ENCODE assay signal across 1 cellular context in the genomic region with DNA sequence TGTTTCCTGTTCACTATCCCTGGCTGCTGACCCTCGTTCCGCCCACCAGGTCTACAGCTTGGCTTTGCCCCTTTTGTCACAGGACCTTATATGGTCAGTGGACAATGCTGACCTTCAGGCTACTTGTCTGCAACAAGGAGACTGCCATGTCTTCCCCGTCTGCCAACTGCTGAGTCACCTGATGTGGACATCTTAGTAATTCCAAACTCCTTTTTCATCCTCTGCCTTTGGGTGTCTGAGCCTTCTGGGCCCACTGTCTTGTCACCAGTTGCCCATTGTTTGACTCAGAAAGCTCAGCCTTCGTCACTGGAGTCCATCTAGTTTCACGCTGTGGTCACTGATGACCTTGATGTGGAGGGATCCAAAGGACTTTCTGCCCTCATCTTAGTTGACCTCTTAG.
TF ChIP-seq lines count a peak whose summit lies in the region.

No MANE protein-coding gene starts in this region.

TF ChIP-seq in K562, 482 proteins besides CTCF, POLR2A, EP300 and RAD21:
- 0 out of 2 replicates have a peak, but pooled peaks have one; percentile 8 for TF ChIP-seq MAFG (tag; conservative IDR thresholded peaks at IDR 0.05)
- TF ChIP-seq, protein P1, sequence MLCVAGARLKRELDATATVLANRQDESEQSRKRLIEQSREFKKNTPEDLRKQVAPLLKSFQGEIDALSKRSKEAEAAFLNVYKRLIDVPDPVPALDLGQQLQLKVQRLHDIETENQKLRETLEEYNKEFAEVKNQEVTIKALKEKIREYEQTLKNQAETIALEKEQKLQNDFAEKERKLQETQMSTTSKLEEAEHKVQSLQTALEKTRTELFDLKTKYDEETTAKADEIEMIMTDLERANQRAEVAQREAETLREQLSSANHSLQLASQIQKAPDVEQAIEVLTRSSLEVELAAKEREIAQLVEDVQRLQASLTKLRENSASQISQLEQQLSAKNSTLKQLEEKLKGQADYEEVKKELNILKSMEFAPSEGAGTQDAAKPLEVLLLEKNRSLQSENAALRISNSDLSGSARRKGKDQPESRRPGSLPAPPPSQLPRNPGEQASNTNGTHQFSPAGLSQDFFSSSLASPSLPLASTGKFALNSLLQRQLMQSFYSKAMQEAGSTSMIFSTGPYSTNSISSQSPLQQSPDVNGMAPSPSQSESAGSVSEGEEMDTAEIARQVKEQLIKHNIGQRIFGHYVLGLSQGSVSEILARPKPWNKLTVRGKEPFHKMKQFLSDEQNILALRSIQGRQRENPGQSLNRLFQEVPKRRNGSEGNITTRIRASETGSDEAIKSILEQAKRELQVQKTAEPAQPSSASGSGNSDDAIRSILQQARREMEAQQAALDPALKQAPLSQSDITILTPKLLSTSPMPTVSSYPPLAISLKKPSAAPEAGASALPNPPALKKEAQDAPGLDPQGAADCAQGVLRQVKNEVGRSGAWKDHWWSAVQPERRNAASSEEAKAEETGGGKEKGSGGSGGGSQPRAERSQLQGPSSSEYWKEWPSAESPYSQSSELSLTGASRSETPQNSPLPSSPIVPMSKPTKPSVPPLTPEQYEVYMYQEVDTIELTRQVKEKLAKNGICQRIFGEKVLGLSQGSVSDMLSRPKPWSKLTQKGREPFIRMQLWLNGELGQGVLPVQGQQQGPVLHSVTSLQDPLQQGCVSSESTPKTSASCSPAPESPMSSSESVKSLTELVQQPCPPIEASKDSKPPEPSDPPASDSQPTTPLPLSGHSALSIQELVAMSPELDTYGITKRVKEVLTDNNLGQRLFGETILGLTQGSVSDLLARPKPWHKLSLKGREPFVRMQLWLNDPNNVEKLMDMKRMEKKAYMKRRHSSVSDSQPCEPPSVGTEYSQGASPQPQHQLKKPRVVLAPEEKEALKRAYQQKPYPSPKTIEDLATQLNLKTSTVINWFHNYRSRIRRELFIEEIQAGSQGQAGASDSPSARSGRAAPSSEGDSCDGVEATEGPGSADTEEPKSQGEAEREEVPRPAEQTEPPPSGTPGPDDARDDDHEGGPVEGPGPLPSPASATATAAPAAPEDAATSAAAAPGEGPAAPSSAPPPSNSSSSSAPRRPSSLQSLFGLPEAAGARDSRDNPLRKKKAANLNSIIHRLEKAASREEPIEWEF (CRISPR knock-in tag; IDR thresholded peaks at IDR 0.05): no peak
- 0 out of 2 replicates have a peak, but pooled peaks have one; percentile 14 for TF ChIP-seq NFE2 (IDR thresholded peaks at IDR 0.05; ENCODE audit: low read depth)
TF ChIP-seq in K562: peak in this region for 2.
